ENCODE assay signal across 24 cellular contexts in the genomic region with DNA sequence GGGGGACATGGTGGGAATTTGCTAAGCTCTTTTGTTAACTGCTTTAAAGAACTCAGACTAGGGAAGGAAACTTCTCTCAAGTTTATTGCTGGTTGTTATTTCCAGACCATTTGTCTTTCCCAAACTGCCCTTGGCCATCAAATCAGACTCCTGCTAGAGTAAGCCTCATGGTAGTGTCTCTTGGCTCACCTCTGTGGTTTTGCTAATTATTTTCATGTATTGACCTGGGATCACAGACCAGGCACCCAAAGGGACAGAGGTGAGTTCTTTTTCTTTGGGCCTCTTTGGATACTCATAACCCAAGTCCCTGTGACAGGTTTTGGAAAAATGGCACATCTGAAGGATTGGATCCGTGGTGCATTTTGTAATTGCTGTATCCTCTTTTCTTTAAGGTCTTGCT.
"Had no signal": no experiment of that assay in that cellular context is flagged by ENCODE, and none has a peak within 500 bp of the region (broad histone marks: within the 10 kb centered on the region; RNA-seq: fewer than 3 reads in every experiment).

No MANE protein-coding gene starts in this region.

- DNase-seq: activated CD4-positive, alpha-beta T cell treated with anti-CD3 and anti-CD28 coated beads, Interleukin-2, amount 50 U/mL, for 4 hours; activated CD8-positive, alpha-beta memory T cell treated with anti-CD3 and anti-CD28 coated beads for 24 hours; activated CD8-positive, alpha-beta memory T cell treated with anti-CD3 and anti-CD28 coated beads, Interleukin-2, amount 50 U/mL, for 4 hours; activated naive CD4-positive, alpha-beta T cell; activated T-cell treated with anti-CD3 and anti-CD28 coated beads, Interleukin-2, amount 50 U/mL, for 24 hours; dorsolateral prefrontal cortex; effector memory CD8-positive, alpha-beta T cell; heart left ventricle; kidney; left lung; midbrain; natural killer cell; ovary; psoas muscle; stimulated activated CD4-positive, alpha-beta T cell treated with anti-CD3 and anti-CD28 coated beads, Interleukin-2, amount 100 ng/mL, for 24 hours; stomach; T-helper 9 cell; testis; upper lobe of right lung had no signal

- H3K36me3 ChIP-seq: left lung, ovary, right atrium auricular region, upper lobe of right lung had no signal

- H3K9me3 ChIP-seq: heart left ventricle, left lung, ovary, psoas muscle, right atrium auricular region, stomach, testis, upper lobe of right lung had no signal

- H3K27me3 Mint-ChIP-seq: activated naive CD8-positive, alpha-beta T cell; activated T-cell treated with anti-CD3 and anti-CD28 coated beads, Interleukin-2, amount 50 U/mL, for 24 hours; central memory CD8-positive, alpha-beta T cell; effector memory CD8-positive, alpha-beta T cell; stimulated activated memory B cell treated with anti-CD40 and anti-IgM and Interleukin-4, amounts not matched to agents 10 μg/mL and 1 μg/mL and 100 μg/mL, for 72 hours had no signal

- H3K36me3 Mint-ChIP-seq: natural killer cell had no signal

- H3K4me3 Mint-ChIP-seq: activated naive CD8-positive, alpha-beta T cell; activated T-cell treated with anti-CD3 and anti-CD28 coated beads, Interleukin-2, amount 50 U/mL, for 24 hours; central memory CD8-positive, alpha-beta T cell; effector memory CD8-positive, alpha-beta T cell; natural killer cell; stimulated activated memory B cell treated with anti-CD40 and anti-IgM and Interleukin-4, amounts not matched to agents 10 μg/mL and 1 μg/mL and 100 μg/mL, for 72 hours had no signal

- H3K4me3 ChIP-seq: dorsolateral prefrontal cortex, heart left ventricle, left lung, ovary, psoas muscle, right atrium auricular region, stomach, testis, upper lobe of right lung had no signal

- H3K27ac Mint-ChIP-seq: activated naive CD8-positive, alpha-beta T cell; activated T-cell treated with anti-CD3 and anti-CD28 coated beads, Interleukin-2, amount 50 U/mL, for 24 hours; activated T-helper 2 cell treated with anti-CD3 and anti-CD28 coated beads, Interferon-gamma antibody, Interleukin-2, Interleukin-4, amounts not matched to agents 10 μg/mL and 5 μg/mL and 100 μg/mL, durations not matched to agents 14 hours and 24 hours and 36 hours; natural killer cell had no signal

- H3K27ac ChIP-seq: dorsolateral prefrontal cortex, left lung, ovary, testis, upper lobe of right lung had no signal

- H3K9me3 Mint-ChIP-seq: activated T-cell treated with anti-CD3 and anti-CD28 coated beads, Interleukin-2, amount 50 U/mL, for 24 hours; activated T-helper 2 cell treated with anti-CD3 and anti-CD28 coated beads, Interferon-gamma antibody, Interleukin-2, Interleukin-4, amounts not matched to agents 10 μg/mL and 5 μg/mL and 100 μg/mL, durations not matched to agents 14 hours and 24 hours and 36 hours; central memory CD8-positive, alpha-beta T cell; effector memory CD8-positive, alpha-beta T cell; natural killer cell; stimulated activated memory B cell treated with anti-CD40 and anti-IgM and Interleukin-4, amounts not matched to agents 10 μg/mL and 1 μg/mL and 100 μg/mL, for 72 hours had no signal

- H3K27me3 ChIP-seq: dorsolateral prefrontal cortex, heart left ventricle, left lung, ovary, right atrium auricular region, stomach, testis, upper lobe of right lung had no signal

- ATAC-seq: effector memory CD8-positive, alpha-beta T cell; heart left ventricle; left lung; natural killer cell; psoas muscle; stimulated activated memory B cell treated with anti-CD40 and anti-IgM and Interleukin-4, amounts not matched to agents 10 μg/mL and 1 μg/mL and 100 μg/mL, for 72 hours; upper lobe of right lung had no signal
